ENCODE assay signal across 1 cellular context in genomic region chr11:28566643-28567042, GRCh38.
TF ChIP-seq lines count a peak whose summit lies in the region.

No MANE protein-coding gene starts in this region.

TF ChIP-seq in IMR-90, 13 proteins besides CTCF, POLR2A, EP300 and RAD21 (continued from another document):
- TF ChIP-seq USF2 (IDR thresholded peaks at IDR 0.05; ENCODE audit: low read depth, low read length) (no peak), MXI1 (IDR thresholded peaks at IDR 0.05; ENCODE audit: borderline replicate concordance, low read depth, low read length) (no peak), FOS (IDR thresholded peaks at IDR 0.05; ENCODE audit: low read depth, low read length) (peak; percentile 96), RCOR1 (IDR thresholded peaks at IDR 0.05; ENCODE audit: insufficient replicate concordance, low read length) (no peak), CHD1 (IDR thresholded peaks at IDR 0.05; ENCODE audit: low read depth, low read length) (no peak; the same call in 1 of the 2 replicates)
TF ChIP-seq in IMR-90: peak in this region for 7.
